ENCODE assay signal across 8 cellular contexts in the genomic region with DNA sequence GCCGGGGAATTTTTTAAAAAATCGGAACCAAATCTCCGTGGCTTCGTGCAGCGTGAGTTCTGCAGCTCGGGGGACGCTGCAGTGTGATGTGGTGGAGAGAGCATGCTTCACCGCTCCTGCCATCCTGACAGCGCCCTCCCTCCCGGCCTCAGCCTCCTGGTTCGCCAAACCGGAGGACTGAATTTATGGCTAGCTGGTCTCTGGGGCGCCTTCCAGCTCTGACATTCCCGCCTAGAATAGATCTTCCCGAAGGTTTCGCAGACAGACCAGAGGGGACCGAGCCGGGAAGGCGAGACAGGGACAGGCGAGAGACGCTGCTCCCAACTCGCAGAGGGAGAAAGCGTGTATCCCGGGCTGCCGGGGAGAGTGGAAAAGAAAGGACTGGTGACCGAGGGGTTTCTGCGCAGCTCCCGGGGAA.
DNase-seq lines count a peak whose midpoint lies in the region; ATAC-seq and TF ChIP-seq lines count a peak whose summit lies in the region.

No MANE protein-coding gene starts in this region.

- H3K27me3 ChIP-seq in BLaER1 (peaks cover 70% of the 10 kb centered on the region), iPS-15b (ENCODE audit: control insufficient read depth, insufficient read depth, low read length) (peaks cover 76% of the 10 kb centered on the region)

- peaks cover 51% of the 10 kb centered on the region for H3K4me1 ChIP-seq in BLaER1
- peaks cover 2% of the 10 kb centered on the region for H3K4me1 ChIP-seq in iPS-15b (ENCODE audit: control insufficient read depth, insufficient read depth, low read length)

- no peak for TF ChIP-seq CTCF in retinal pigment epithelial cell (conservative IDR thresholded peaks at IDR 0.05; ENCODE audit: low read depth, low read length)

- no peak overlapping the region for H3K9ac ChIP-seq in BLaER1
- no peak overlapping the region for H3K9ac ChIP-seq in iPS-15b (ENCODE audit: low read depth, low read length)

- H3K4me2 ChIP-seq in BLaER1: peak overlapping the region; percentile 96

- no peak overlapping the region for H3K27ac ChIP-seq in BLaER1

- H3K36me3 ChIP-seq in BLaER1 (no peaks in the 10 kb centered on the region), iPS-15b (ENCODE audit: control insufficient read depth, insufficient read depth, low read length) (no peaks in the 10 kb centered on the region)

- H4K20me1 ChIP-seq in BLaER1: peaks cover 27% of the 10 kb centered on the region

- no peaks in the 10 kb centered on the region for H3K9me3 ChIP-seq in BLaER1
- H3K9me3 ChIP-seq in iPS-15b (ENCODE audit: control insufficient read depth, insufficient read depth, low read length): no peaks in the 10 kb centered on the region

- ATAC-seq in HG03432 (IDR thresholded peaks at IDR 0.05; ENCODE audit: unreplicated experiment) (peak; percentile 29), HG03354 (IDR thresholded peaks at IDR 0.05; ENCODE audit: poor library complexity, severe bottlenecking, unreplicated experiment) (no peak), GM21367 (IDR thresholded peaks at IDR 0.05; ENCODE audit: unreplicated experiment) (no peak)

- H3K4me3 ChIP-seq in BLaER1: peak overlapping the region; percentile 66
- peak overlapping the region; percentile 71 for H3K4me3 ChIP-seq in iPS-15b (ENCODE audit: low read depth, low read length)
- peak overlapping the region; percentile 48 for H3K4me3 ChIP-seq in retinal pigment epithelial cell (ENCODE audit: low read length)

- peak; percentile 74 for DNase-seq in astrocyte of the hippocampus (ENCODE audit: low read depth, low spot score)
- DNase-seq in retinal pigment epithelial cell (ENCODE audit: low read depth): no peak
- no peak for DNase-seq in NCI-H187 treated with DMSO at 0.1 percent for 48 hours (lab: John Stamatoyannopoulos, UW)
